28 cellular contexts compared by ENCODE assay signal in genomic region chr10:82924711-82925110, GRCh38.
"Had no signal": no experiment of that assay in that cellular context is flagged by ENCODE, and none has a peak within 500 bp of the region (broad histone marks: within the 10 kb centered on the region; RNA-seq: fewer than 3 reads in every experiment).

No MANE protein-coding gene starts in this region.

- H3K36me3 ChIP-seq: adrenal gland, Peyer's patch, SJSA1 had no signal

- H3K9me3 ChIP-seq: adrenal gland, body of pancreas, Peyer's patch, SJSA1 had no signal

- H3K4me3 ChIP-seq: adrenal gland, body of pancreas, Peyer's patch, SJSA1 had no signal

- H3K4me2 ChIP-seq: KMS-11 had no signal

- H3K27me3 ChIP-seq: adrenal gland, body of pancreas, Peyer's patch, SJSA1 had no signal

- H3K4me1 ChIP-seq: adrenal gland, body of pancreas, Peyer's patch, SJSA1 had no signal

- DNase-seq: activated B cell treated with CpG ODN at 0.5 μM for 24 hours; activated CD4-positive, alpha-beta T cell treated with anti-CD3 and anti-CD28 coated beads for 1 hour; activated CD4-positive, alpha-beta T cell treated with anti-CD3 and anti-CD28 coated beads, Interleukin-2, amount 10 ng/mL, durations not matched to agents 24 days and 14 days; activated CD4-positive, alpha-beta T cell treated with anti-CD3 and anti-CD28 coated beads, Interleukin-2, amount 50 U/mL, for 48 hours; activated CD8-positive, alpha-beta memory T cell treated with anti-CD3 and anti-CD28 coated beads, Interleukin-2, amount 10 ng/mL, durations not matched to agents 7 days and 5 days; activated effector memory CD4-positive, alpha-beta T cell treated with anti-CD3 and anti-CD28 coated beads, Interleukin-2, amount 50 U/mL, for 16 hours; activated naive CD4-positive, alpha-beta T cell treated with anti-CD3 and anti-CD28 coated beads, Interleukin-2, amount 10 ng/mL, durations not matched to agents 7 days and 5 days; activated naive CD8-positive, alpha-beta T cell treated with anti-CD3 and anti-CD28 coated beads for 36 hours; activated T-cell treated with anti-CD3 and anti-CD28 coated beads, Interleukin-2, amount 50 U/mL, for 4 hours; adrenal gland; aorta; body of pancreas; NCI-H1092; NCI-H1436; NCI-H1694 treated with DMSO at 0.1 percent for 48 hours; NCI-H2029 treated with DMSO at 0.1 percent for 48 hours; NCI-H345; NCI-H510A; NCI-H526 treated with DMSO at 0.1 percent for 48 hours; Peyer's patch; SHP77; T-cell; T-helper 2 cell; T1000 had no signal

- H3K27ac ChIP-seq: adrenal gland, body of pancreas, KMS-11, Peyer's patch, SJSA1 had no signal

- H3K9ac ChIP-seq: KMS-11 had no signal

- ATAC-seq: activated CD8-positive, alpha-beta memory T cell treated with anti-CD3 and anti-CD28 coated beads, Interleukin-2, amount 10 ng/mL, durations not matched to agents 7 days and 5 days; activated T-cell treated with anti-CD3 and anti-CD28 coated beads, Interleukin-2, amount 50 U/mL, for 4 hours; body of pancreas; T-cell had no signal

- FAIRE-seq: bronchial epithelial cell, TTC549 had no signal
